In the genomic region with DNA sequence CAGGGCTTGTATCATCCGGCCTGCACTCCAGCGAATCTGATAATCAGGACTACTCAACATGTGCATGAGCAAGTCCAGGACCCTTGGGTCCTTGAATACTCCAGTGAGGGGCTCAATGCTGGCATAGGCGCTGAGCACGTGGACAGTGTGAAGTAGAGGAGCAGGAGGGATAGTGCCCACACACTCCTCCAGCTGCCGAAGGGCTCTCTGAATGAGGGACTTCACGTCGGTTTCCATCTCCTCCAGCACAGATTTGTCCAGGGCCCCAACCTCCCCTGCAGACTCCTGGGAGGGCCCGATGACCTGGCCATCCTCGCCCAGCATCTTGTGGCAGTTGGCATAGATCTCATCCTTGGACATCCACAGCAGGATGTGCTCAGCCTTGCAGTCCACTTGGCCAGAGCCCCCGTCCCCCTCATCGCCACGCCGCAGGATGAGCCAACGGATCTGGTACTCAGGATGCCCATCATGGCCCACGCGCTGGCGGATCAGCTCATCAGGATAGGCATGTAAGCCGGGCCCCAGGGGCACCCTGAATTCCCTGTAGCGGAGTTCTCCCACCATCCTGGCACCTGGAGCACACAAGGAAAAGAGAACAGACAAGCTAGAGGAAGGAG, we compare ENCODE assay signal across 1 cellular context.
TF ChIP-seq lines count a peak whose summit lies in the region.

No MANE protein-coding gene starts in this region.

TF ChIP-seq in IMR-90, 13 proteins besides CTCF, POLR2A, EP300 and RAD21:
- TF ChIP-seq SMC3 (IDR thresholded peaks at IDR 0.05; ENCODE audit: low read depth, low read length) (no peak), RFX5 (IDR thresholded peaks at IDR 0.05; ENCODE audit: low read depth, low read length) (no peak), MXI1 (IDR thresholded peaks at IDR 0.05; ENCODE audit: borderline replicate concordance, low read depth, low read length) (no peak), CHD1 (IDR thresholded peaks at IDR 0.05; ENCODE audit: low read depth, low read length) (no peak), BHLHE40 (IDR thresholded peaks at IDR 0.05; ENCODE audit: low read depth, low read length) (no peak), MAZ (IDR thresholded peaks at IDR 0.05; ENCODE audit: borderline replicate concordance, low read depth, low read length) (no peak), NFE2L2 (IDR thresholded peaks at IDR 0.05; ENCODE audit: low read depth, low read length) (no peak), MAFK (IDR thresholded peaks at IDR 0.05; ENCODE audit: low read depth, low read length) (no peak), RCOR1 (IDR thresholded peaks at IDR 0.05; ENCODE audit: insufficient replicate concordance, low read length) (no peak), FOS (IDR thresholded peaks at IDR 0.05; ENCODE audit: low read depth, low read length) (no peak), CEBPB (IDR thresholded peaks at IDR 0.05; ENCODE audit: low read depth, low read length) (no peak)
- TF ChIP-seq, protein P1, sequence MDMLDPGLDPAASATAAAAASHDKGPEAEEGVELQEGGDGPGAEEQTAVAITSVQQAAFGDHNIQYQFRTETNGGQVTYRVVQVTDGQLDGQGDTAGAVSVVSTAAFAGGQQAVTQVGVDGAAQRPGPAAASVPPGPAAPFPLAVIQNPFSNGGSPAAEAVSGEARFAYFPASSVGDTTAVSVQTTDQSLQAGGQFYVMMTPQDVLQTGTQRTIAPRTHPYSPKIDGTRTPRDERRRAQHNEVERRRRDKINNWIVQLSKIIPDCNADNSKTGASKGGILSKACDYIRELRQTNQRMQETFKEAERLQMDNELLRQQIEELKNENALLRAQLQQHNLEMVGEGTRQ (IDR thresholded peaks at IDR 0.05; ENCODE audit: low read depth, low read length) = no peak
- TF ChIP-seq, protein P2, sequence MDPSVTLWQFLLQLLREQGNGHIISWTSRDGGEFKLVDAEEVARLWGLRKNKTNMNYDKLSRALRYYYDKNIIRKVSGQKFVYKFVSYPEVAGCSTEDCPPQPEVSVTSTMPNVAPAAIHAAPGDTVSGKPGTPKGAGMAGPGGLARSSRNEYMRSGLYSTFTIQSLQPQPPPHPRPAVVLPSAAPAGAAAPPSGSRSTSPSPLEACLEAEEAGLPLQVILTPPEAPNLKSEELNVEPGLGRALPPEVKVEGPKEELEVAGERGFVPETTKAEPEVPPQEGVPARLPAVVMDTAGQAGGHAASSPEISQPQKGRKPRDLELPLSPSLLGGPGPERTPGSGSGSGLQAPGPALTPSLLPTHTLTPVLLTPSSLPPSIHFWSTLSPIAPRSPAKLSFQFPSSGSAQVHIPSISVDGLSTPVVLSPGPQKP (IDR thresholded peaks at IDR 0.05; ENCODE audit: borderline replicate concordance, low read depth, low read length) = no peak
